21 cellular contexts compared by ENCODE assay signal in genomic region chr1:116709666-116710167, GRCh38. TPM values are rescaled to one million over a fixed set of nuclear protein-coding genes. Genes with fewer than 3 reads are reported as not detected.
"Had no signal": no experiment of that assay in that cellular context is flagged by ENCODE, and none has a peak within 500 bp of the region (broad histone marks: within the 10 kb centered on the region; RNA-seq: fewer than 3 reads in every experiment).

No MANE protein-coding gene starts in this region.

- ATAC-seq: activated CD8-positive, alpha-beta T cell treated with anti-CD3 and anti-CD28 coated beads, Interleukin-2, amount 10 ng/mL, durations not matched to agents 7 days and 5 days; WTC11 had no signal

- H3K4me3 Mint-ChIP-seq: activated CD8-positive, alpha-beta T cell treated with anti-CD3 and anti-CD28 coated beads, Interleukin-2, amount 10 ng/mL, durations not matched to agents 7 days and 5 days; activated naive CD8-positive, alpha-beta T cell treated with anti-CD3 and anti-CD28 coated beads, Interleukin-2, amount 10 ng/mL, durations not matched to agents 7 days and 5 days; T-helper 2 cell treated with Interferon-gamma antibody and Interleukin-4, amounts not matched to agents 5 μg/mL and 100 μg/mL, for 36 hours; WTC11 had no signal

- DNase-seq: activated CD4-positive, alpha-beta T cell treated with anti-CD3 and anti-CD28 coated beads for 48 hours; activated CD4-positive, alpha-beta T cell treated with anti-CD3 and anti-CD28 coated beads, Interleukin-2, amount 50 U/mL, for 4 hours; activated CD4-positive, CD25-positive, alpha-beta regulatory T cell treated with anti-CD3 and anti-CD28 coated beads, Interleukin-2, amount 50 U/mL, for 72 hours; activated CD8-positive, alpha-beta memory T cell treated with anti-CD3 and anti-CD28 coated beads, Interleukin-2, amount 50 U/mL, for 48 hours; activated CD8-positive, alpha-beta T cell treated with anti-CD3 and anti-CD28 coated beads, Interleukin-2, amount 10 ng/mL, durations not matched to agents 7 days and 5 days; activated naive CD4-positive, alpha-beta T cell treated with anti-CD3 and anti-CD28 coated beads, Interleukin-2, amount 50 U/mL, for 16 hours; activated naive CD8-positive, alpha-beta T cell treated with anti-CD3 and anti-CD28 coated beads, Interleukin-2, amount 10 ng/mL, durations not matched to agents 7 days and 5 days; activated T-cell treated with anti-CD3 and anti-CD28 coated beads, Interleukin-2, amount 50 U/mL, for 1 hour; NCI-H1694; NK-92 treated with Interleukin-12 subunit alpha and Interleukin-12 subunit beta, amount 100 ng/mL, for 24 hours; Peyer's patch; Right ventricle myocardium superior; SJCRH30; SK-N-SH had no signal

- H3K27ac Mint-ChIP-seq: activated CD8-positive, alpha-beta T cell treated with anti-CD3 and anti-CD28 coated beads, Interleukin-2, amount 10 ng/mL, durations not matched to agents 7 days and 5 days; activated naive CD8-positive, alpha-beta T cell treated with anti-CD3 and anti-CD28 coated beads, Interleukin-2, amount 10 ng/mL, durations not matched to agents 7 days and 5 days; T-helper 2 cell treated with Interferon-gamma antibody and Interleukin-4, amounts not matched to agents 5 μg/mL and 100 μg/mL, for 36 hours; WTC11 had no signal

- H3K27me3 ChIP-seq: adrenal gland, breast epithelium, Peyer's patch, SJCRH30 had no signal

- H3K36me3 Mint-ChIP-seq: activated naive CD8-positive, alpha-beta T cell treated with anti-CD3 and anti-CD28 coated beads, Interleukin-2, amount 10 ng/mL, durations not matched to agents 7 days and 5 days had no signal

- H3K27ac ChIP-seq: adrenal gland, breast epithelium, KMS-11, Peyer's patch, RWPE1, SJCRH30 had no signal

- H3K4me3 ChIP-seq: adrenal gland, breast epithelium, Peyer's patch, SJCRH30 had no signal

- H3K9ac ChIP-seq: KMS-11, SK-N-SH had no signal

- H3K9me3 ChIP-seq: adrenal gland, breast epithelium, Peyer's patch, SJCRH30, SK-N-SH had no signal

- H3K4me1 ChIP-seq: adrenal gland, breast epithelium, Peyer's patch had no signal

- H3K36me3 ChIP-seq: adrenal gland, breast epithelium, Peyer's patch, SJCRH30 had no signal

- H3K4me2 ChIP-seq: KMS-11, SK-N-SH had no signal

RNA-seq across cellular contexts. Expression of gene CD2, which starts 44.5 kb away (rescaled TPM):
- total RNA-seq: MCF 10A, SJCRH30 had no signal
